In genomic region chrX:15814811-15815210, GRCh38 we compare ENCODE assay signal across 17 cellular contexts. TPM values are rescaled to one million over a fixed set of nuclear protein-coding genes. Genes with fewer than 3 reads are reported as not detected.
DNase-seq lines count a peak whose midpoint lies in the region; ATAC-seq and TF ChIP-seq lines count a peak whose summit lies in the region.
"Had no signal": no experiment of that assay in that cellular context is flagged by ENCODE, and none has a peak within 500 bp of the region (broad histone marks: within the 10 kb centered on the region; RNA-seq: fewer than 3 reads in every experiment).

No MANE protein-coding gene starts in this region.

- TF ChIP-seq CTCF in CD4-positive, alpha-beta T cell (IDR thresholded peaks at IDR 0.05) = no peak

- H3K9me3 Mint-ChIP-seq in activated CD4-positive, alpha-beta T cell treated with anti-CD3 and anti-CD28 coated beads, Interleukin-2, amount 10 ng/mL, durations not matched to agents 24 days and 14 days = no peaks in the 10 kb centered on the region
- no peaks in the 10 kb centered on the region for H3K9me3 Mint-ChIP-seq in CD4-positive, alpha-beta T cell
- H3K9me3 Mint-ChIP-seq in activated CD8-positive, alpha-beta T cell treated with anti-CD3 and anti-CD28 coated beads, Interleukin-2, amount 10 ng/mL, durations not matched to agents 7 days and 5 days (ENCODE audit: insufficient read depth) = no peaks in the 10 kb centered on the region
- no peaks in the 10 kb centered on the region for H3K9me3 Mint-ChIP-seq in natural killer cell treated with Interleukin-12 subunit alpha and Interleukin-12 subunit beta and Interleukin-15 and Interleukin-18, amount 100 ng/mL, for 72 hours

- no peaks in the 10 kb centered on the region for H3K27me3 ChIP-seq in CD4-positive, alpha-beta T cell (ENCODE audit: control insufficient read depth, insufficient read depth, low read length)
- H3K27me3 ChIP-seq: BLaER1 had no signal

- peak; percentile 58 for DNase-seq in activated CD4-positive, alpha-beta T cell treated with anti-CD3 and anti-CD28 coated beads, Interleukin-2, amount 10 ng/mL, durations not matched to agents 24 days and 14 days
- no peak for DNase-seq in activated CD4-positive, alpha-beta T cell treated with anti-CD3 and anti-CD28 coated beads for 1 hour
- DNase-seq in CD4-positive, alpha-beta T cell = no peak
- DNase-seq in activated CD8-positive, alpha-beta T cell treated with anti-CD3 and anti-CD28 coated beads, Interleukin-2, amount 10 ng/mL, durations not matched to agents 7 days and 5 days = no peak
- DNase-seq in natural killer cell treated with Interleukin-12 subunit alpha and Interleukin-12 subunit beta and Interleukin-15 and Interleukin-18, amount 100 ng/mL, for 72 hours (ENCODE audit: low spot score) = no peak
- DNase-seq in ecto neural progenitor cell (ENCODE audit: low spot score) = no peak
- DNase-seq in activated CD8-positive, alpha-beta memory T cell treated with anti-CD3 and anti-CD28 coated beads for 24 hours = no peak
- DNase-seq in NCI-H128 (lab: John Stamatoyannopoulos, UW; ENCODE audit: unreplicated experiment) = no peak
- DNase-seq: COR-L47, GF-D8, NCI-H1436 treated with DMSO at 0.1 percent for 48 hours, NCI-H2081 treated with DMSO at 0.1 percent for 48 hours, NCI-H510A treated with DMSO at 0.1 percent for 48 hours, NCI-H82, PC-3 had no signal

- H3K27me3 Mint-ChIP-seq in activated CD4-positive, alpha-beta T cell treated with anti-CD3 and anti-CD28 coated beads, Interleukin-2, amount 10 ng/mL, durations not matched to agents 24 days and 14 days = no peaks in the 10 kb centered on the region
- H3K27me3 Mint-ChIP-seq in CD4-positive, alpha-beta T cell = no peaks in the 10 kb centered on the region
- no peaks in the 10 kb centered on the region for H3K27me3 Mint-ChIP-seq in activated CD8-positive, alpha-beta T cell treated with anti-CD3 and anti-CD28 coated beads, Interleukin-2, amount 10 ng/mL, durations not matched to agents 7 days and 5 days (ENCODE audit: low read depth)
- no peaks in the 10 kb centered on the region for H3K27me3 Mint-ChIP-seq in natural killer cell treated with Interleukin-12 subunit alpha and Interleukin-12 subunit beta and Interleukin-15 and Interleukin-18, amount 100 ng/mL, for 72 hours

- no peak overlapping the region for H3K27ac ChIP-seq in CD4-positive, alpha-beta T cell (ENCODE audit: low read depth, low read length)
- H3K27ac ChIP-seq: BLaER1, KMS-11 had no signal

- no peak overlapping the region for H3K4me3 Mint-ChIP-seq in activated CD4-positive, alpha-beta T cell treated with anti-CD3 and anti-CD28 coated beads, Interleukin-2, amount 10 ng/mL, durations not matched to agents 24 days and 14 days
- no peak overlapping the region for H3K4me3 Mint-ChIP-seq in CD4-positive, alpha-beta T cell
- no peak overlapping the region for H3K4me3 Mint-ChIP-seq in activated CD8-positive, alpha-beta T cell treated with anti-CD3 and anti-CD28 coated beads, Interleukin-2, amount 10 ng/mL, durations not matched to agents 7 days and 5 days
- H3K4me3 Mint-ChIP-seq in natural killer cell treated with Interleukin-12 subunit alpha and Interleukin-12 subunit beta and Interleukin-15 and Interleukin-18, amount 100 ng/mL, for 72 hours = no peak overlapping the region

- no peaks in the 10 kb centered on the region for H3K9me3 ChIP-seq in CD4-positive, alpha-beta T cell (ENCODE audit: control insufficient read depth, low read length)
- H3K9me3 ChIP-seq: BLaER1 had no signal

- no peak overlapping the region for H3K27ac Mint-ChIP-seq in activated CD4-positive, alpha-beta T cell treated with anti-CD3 and anti-CD28 coated beads, Interleukin-2, amount 10 ng/mL, durations not matched to agents 24 days and 14 days
- H3K27ac Mint-ChIP-seq in CD4-positive, alpha-beta T cell = peak overlapping the region; percentile 44
- H3K27ac Mint-ChIP-seq in activated CD8-positive, alpha-beta T cell treated with anti-CD3 and anti-CD28 coated beads, Interleukin-2, amount 10 ng/mL, durations not matched to agents 7 days and 5 days = peak overlapping the region; percentile 66
- peak overlapping the region; percentile 87 for H3K27ac Mint-ChIP-seq in natural killer cell treated with Interleukin-12 subunit alpha and Interleukin-12 subunit beta and Interleukin-15 and Interleukin-18, amount 100 ng/mL, for 72 hours

- CTCF ChIA-PET in CD4-positive, alpha-beta T cell (lab: Charles Lee) = interaction anchor here (1.7 kb wide), 1 partner anchor 24 kb away, joined by 6 read pairs; no protein-coding TSS in a partner anchor
- CTCF ChIA-PET in activated CD8-positive, alpha-beta T cell treated with anti-CD3 and anti-CD28 coated beads, Interleukin-2, amount 10 ng/mL, durations not matched to agents 7 days and 5 days (lab: Charles Lee) = no interaction called here

- H3K4me1 Mint-ChIP-seq in activated CD4-positive, alpha-beta T cell treated with anti-CD3 and anti-CD28 coated beads, Interleukin-2, amount 10 ng/mL, durations not matched to agents 24 days and 14 days = peaks cover 32% of the 10 kb centered on the region
- peaks cover 31% of the 10 kb centered on the region for H3K4me1 Mint-ChIP-seq in CD4-positive, alpha-beta T cell (ENCODE audit: low read depth)
- peaks cover 52% of the 10 kb centered on the region for H3K4me1 Mint-ChIP-seq in activated CD8-positive, alpha-beta T cell treated with anti-CD3 and anti-CD28 coated beads, Interleukin-2, amount 10 ng/mL, durations not matched to agents 7 days and 5 days (ENCODE audit: low read depth)
- H3K4me1 Mint-ChIP-seq in natural killer cell treated with Interleukin-12 subunit alpha and Interleukin-12 subunit beta and Interleukin-15 and Interleukin-18, amount 100 ng/mL, for 72 hours (ENCODE audit: low read depth in 2 of 2) = peaks cover 26 to 36% of the 10 kb centered on the region in 2 donors

- intact Hi-C loops in activated CD4-positive, alpha-beta T cell treated with anti-CD3 and anti-CD28 coated beads, Interleukin-2, amount 10 ng/mL, durations not matched to agents 24 days and 14 days (cut with micrococcal nuclease) = no loop called here
- intact Hi-C loops in CD4-positive, alpha-beta T cell (cut with DNase I, micrococcal nuclease) = no loop called here

- POLR2A ChIA-PET in CD4-positive, alpha-beta T cell (lab: Charles Lee) = interaction anchor here (0.8 to 1.2 kb wide), 2 partner anchors 57 to 77 kb away, joined by 3 to 4 read pairs; partner anchors contain the start of gene CA5B
- POLR2A ChIA-PET in activated CD8-positive, alpha-beta T cell treated with anti-CD3 and anti-CD28 coated beads, Interleukin-2, amount 10 ng/mL, durations not matched to agents 7 days and 5 days (lab: Charles Lee) = no interaction called here

- no peak for ATAC-seq in CD4-positive, alpha-beta T cell (ENCODE audit: poor library complexity)
- ATAC-seq in activated CD8-positive, alpha-beta T cell treated with anti-CD3 and anti-CD28 coated beads, Interleukin-2, amount 10 ng/mL, durations not matched to agents 7 days and 5 days = no peak
- peak; percentile 53 to 62 for ATAC-seq in natural killer cell treated with Interleukin-12 subunit alpha and Interleukin-12 subunit beta and Interleukin-15 and Interleukin-18, amount 100 ng/mL, for 72 hours
- ATAC-seq: PC-3 had no signal

- H3K36me3 Mint-ChIP-seq in activated CD4-positive, alpha-beta T cell treated with anti-CD3 and anti-CD28 coated beads, Interleukin-2, amount 10 ng/mL, durations not matched to agents 24 days and 14 days (ENCODE audit: low read depth) = peaks cover 38% of the 10 kb centered on the region
- peaks cover 61% of the 10 kb centered on the region for H3K36me3 Mint-ChIP-seq in CD4-positive, alpha-beta T cell (ENCODE audit: low read depth)
- H3K36me3 Mint-ChIP-seq in activated CD8-positive, alpha-beta T cell treated with anti-CD3 and anti-CD28 coated beads, Interleukin-2, amount 10 ng/mL, durations not matched to agents 7 days and 5 days (ENCODE audit: low read depth) = peaks cover 45% of the 10 kb centered on the region
- peaks cover 30% of the 10 kb centered on the region for H3K36me3 Mint-ChIP-seq in natural killer cell treated with Interleukin-12 subunit alpha and Interleukin-12 subunit beta and Interleukin-15 and Interleukin-18, amount 100 ng/mL, for 72 hours

RNA-seq across cellular contexts. Expression of gene ZRSR2, which starts 24.5 kb away (rescaled TPM):
- total RNA-seq in activated CD4-positive, alpha-beta T cell treated with anti-CD3 and anti-CD28 coated beads, Interleukin-2, amount 10 ng/mL, durations not matched to agents 24 days and 14 days = 20.0 and 20.3 TPM in 2 replicates
- total RNA-seq in CD4-positive, alpha-beta T cell = 10 to 100 TPM; 18.4 to 21.1 TPM
- 10 to 100 TPM; 15.9 to 16.0 TPM for total RNA-seq in activated CD8-positive, alpha-beta T cell treated with anti-CD3 and anti-CD28 coated beads, Interleukin-2, amount 10 ng/mL, durations not matched to agents 7 days and 5 days
- 10 to 100 TPM; 21.4 to 28.6 TPM for total RNA-seq in natural killer cell treated with Interleukin-12 subunit alpha and Interleukin-12 subunit beta and Interleukin-15 and Interleukin-18, amount 100 ng/mL, for 72 hours

RNA-seq across cellular contexts. Expression of gene AP1S2, which starts 39.8 kb away (rescaled TPM):
- 24.2 and 28.8 TPM in 2 replicates for total RNA-seq in activated CD4-positive, alpha-beta T cell treated with anti-CD3 and anti-CD28 coated beads, Interleukin-2, amount 10 ng/mL, durations not matched to agents 24 days and 14 days
- total RNA-seq in CD4-positive, alpha-beta T cell = 10 to 100 TPM; 20.0 to 20.8 TPM
- 10 to 100 TPM; 33.9 to 35.9 TPM for total RNA-seq in activated CD8-positive, alpha-beta T cell treated with anti-CD3 and anti-CD28 coated beads, Interleukin-2, amount 10 ng/mL, durations not matched to agents 7 days and 5 days
- 10 to 100 TPM; 26.7 to 35.8 TPM for total RNA-seq in natural killer cell treated with Interleukin-12 subunit alpha and Interleukin-12 subunit beta and Interleukin-15 and Interleukin-18, amount 100 ng/mL, for 72 hours

Comparison
In these comparisons a context has a peak if more than half of its experiments do, and no peak if none do; other contexts are left out.
1. ATAC-seq: peak in natural killer cell treated with Interleukin-12 subunit alpha and Interleukin-12 subunit beta and Interleukin-15 and Interleukin-18, amount 100 ng/mL, for 72 hours (2 of 2); none in CD4-positive, alpha-beta T cell (single experiment) and activated CD8-positive, alpha-beta T cell treated with anti-CD3 and anti-CD28 coated beads, Interleukin-2, amount 10 ng/mL, durations not matched to agents 7 days and 5 days (single experiment).